Comparison of ENCODE assay signal across 8 cellular contexts in genomic region chr15:68930268-68931022, GRCh38. TPM values are rescaled to one million over a fixed set of nuclear protein-coding genes. Genes with fewer than 3 reads are reported as not detected.
DNase-seq lines count a peak whose midpoint lies in the region; ATAC-seq lines count a peak whose summit lies in the region.

Gene SPESP1, plus strand, starts transcription at chr15:68930525. Its CDS starts 129 bp downstream, at chr15:68930654.

- H3K9me3 Mint-ChIP-seq in stimulated activated naive CD8-positive, alpha-beta T cell treated with anti-CD3 and anti-CD28 coated beads, Interleukin-15, Interleukin-2, amounts not matched to agents 100 ng/mL and 50 ng/mL, for 24 hours, result no peaks in the 10 kb centered on the region

- H3K4me1 ChIP-seq in muscle layer of duodenum (ENCODE audit: control insufficient read depth in 1 of 2, insufficient read depth in 2 of 2, low read length in 2 of 2), result no peaks in the 10 kb centered on the region

- DNase-seq in C1 segment of cervical spinal cord (lab: John Stamatoyannopoulos, UW) (peak in 8 of 14 donors; percentile 3 to 57 (median 18)), dermis microvascular lymphatic vessel endothelial cell (ENCODE audit: low read depth in 2 of 2) (peak; percentile 1 to 47), MG63 (no peak)
- peak; percentile 27 to 31 for DNase-seq in activated CD4-positive, alpha-beta T cell treated with anti-CD3 and anti-CD28 coated beads for 24 hours (ENCODE audit: low read depth in 2 of 2)

- ATAC-seq in HG02763 (IDR thresholded peaks at IDR 0.05; ENCODE audit: unreplicated experiment), result no peak
- no peak for ATAC-seq in GM21786 (IDR thresholded peaks at IDR 0.05; ENCODE audit: unreplicated experiment)

- H3K9me3 ChIP-seq in muscle layer of duodenum (ENCODE audit: control insufficient read depth in 1 of 2, low read length in 2 of 2) (no peaks in the 10 kb centered on the region), MG63 (0 out of 2 replicates have a peak, but pooled peaks cover under 1% of the 10 kb centered on the region)

- peak within 1 kb of the TSS; percentile 39 for H3K4me3 Mint-ChIP-seq in stimulated activated naive CD8-positive, alpha-beta T cell treated with anti-CD3 and anti-CD28 coated beads, Interleukin-15, Interleukin-2, amounts not matched to agents 100 ng/mL and 50 ng/mL, for 24 hours

- no peaks in the 10 kb centered on the region for H3K4me1 Mint-ChIP-seq in stimulated activated naive CD8-positive, alpha-beta T cell treated with anti-CD3 and anti-CD28 coated beads, Interleukin-15, Interleukin-2, amounts not matched to agents 100 ng/mL and 50 ng/mL, for 24 hours (ENCODE audit: low read depth)

- no peaks in the 10 kb centered on the region for H3K36me3 Mint-ChIP-seq in stimulated activated naive CD8-positive, alpha-beta T cell treated with anti-CD3 and anti-CD28 coated beads, Interleukin-15, Interleukin-2, amounts not matched to agents 100 ng/mL and 50 ng/mL, for 24 hours (ENCODE audit: low read depth)

- H3K27ac ChIP-seq in muscle layer of duodenum (ENCODE audit: low read length), result no peak within 1 kb of the TSS

- H3K27me3 Mint-ChIP-seq in stimulated activated naive CD8-positive, alpha-beta T cell treated with anti-CD3 and anti-CD28 coated beads, Interleukin-15, Interleukin-2, amounts not matched to agents 100 ng/mL and 50 ng/mL, for 24 hours, result peaks cover 24% of the 10 kb centered on the region

- H3K36me3 ChIP-seq in muscle layer of duodenum (ENCODE audit: control insufficient read depth in 1 of 2, insufficient read depth in 2 of 2, low read length in 2 of 2) (no peaks in the 10 kb centered on the region), MG63 (no peaks in the 10 kb centered on the region)

- peak within 1 kb of the TSS; percentile 76 for H3K27ac Mint-ChIP-seq in stimulated activated naive CD8-positive, alpha-beta T cell treated with anti-CD3 and anti-CD28 coated beads, Interleukin-15, Interleukin-2, amounts not matched to agents 100 ng/mL and 50 ng/mL, for 24 hours

- H3K27me3 ChIP-seq in muscle layer of duodenum (ENCODE audit: low read depth, low read length), result no peaks in the 10 kb centered on the region
- H3K27me3 ChIP-seq in MG63, result peaks cover 2% of the 10 kb centered on the region; the same call in 1 of the 2 replicates

- H3K4me3 ChIP-seq in muscle layer of duodenum (ENCODE audit: low read depth in 1 of 2, low read length in 2 of 2) (peak within 1 kb of the TSS; percentile 42 to 59), MG63 (no peak within 1 kb of the TSS)

RNA-seq across cellular contexts. Expression of gene SPESP1, which starts in this region (rescaled TPM):
- total RNA-seq in dermis microvascular lymphatic vessel endothelial cell, result 1.4 and 1.9 TPM in 2 replicates
- total RNA-seq in MG63 (2014; rRNA removed; shearing (Covaris generic); ENCODE audit: low replicate concordance), result not detected in 2 replicates
